Comparison of ENCODE assay signal across 11 cellular contexts in the genomic region with DNA sequence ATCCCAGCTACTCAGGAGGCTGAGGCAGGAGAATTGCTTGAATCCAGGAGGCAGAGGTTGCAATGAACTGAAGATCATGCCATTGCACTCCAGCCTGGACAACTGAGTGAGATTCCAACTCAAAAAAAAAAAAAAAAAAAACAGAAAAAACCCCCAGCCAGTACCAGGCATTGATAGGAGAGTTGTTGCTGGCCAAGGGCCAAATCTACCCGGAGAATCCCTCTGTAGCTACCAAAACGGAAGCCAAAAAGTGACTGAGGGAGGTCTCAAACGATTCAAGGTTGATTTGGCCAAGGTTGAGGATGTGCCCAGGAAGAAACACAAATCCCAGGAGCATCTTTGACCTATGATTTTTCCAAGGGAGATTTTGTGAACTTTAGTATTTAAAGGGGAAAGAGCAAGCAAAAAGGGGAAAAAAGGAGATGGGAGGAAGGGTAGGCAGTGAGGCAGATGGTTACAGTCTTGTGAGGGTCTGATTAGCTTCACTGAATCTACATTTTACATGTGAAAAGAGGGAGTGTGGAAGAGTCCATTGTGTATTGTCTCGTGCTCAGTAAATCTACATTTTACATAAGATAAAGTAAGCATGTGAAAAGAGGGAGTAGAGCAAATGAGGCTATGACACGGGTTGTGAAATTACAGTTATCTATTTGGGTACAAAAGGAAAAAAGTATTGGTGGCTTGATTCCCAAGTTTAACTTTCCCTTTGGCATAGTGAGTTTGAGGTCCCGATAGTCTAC.
"Had no signal": no experiment of that assay in that cellular context is flagged by ENCODE, and none has a peak within 500 bp of the region (broad histone marks: within the 10 kb centered on the region; RNA-seq: fewer than 3 reads in every experiment).

No MANE protein-coding gene starts in this region.

- H3K4me2 ChIP-seq: KMS-11 had no signal

- H3K9ac ChIP-seq: GM23248, KMS-11 had no signal

- H2AFZ ChIP-seq: GM23248 had no signal

- H3K4me3 ChIP-seq: GM23248 had no signal

- DNase-seq: GM23248, GOT3, H9, HFFc6, IMR-90, KBM-7 had no signal

- H3K4me3 Mint-ChIP-seq: H9, HFFc6 had no signal

- H3K27ac Mint-ChIP-seq: HFFc6 had no signal

- H3K9me3 Mint-ChIP-seq: H9, HFFc6 had no signal

- FAIRE-seq: H54, HepG2 had no signal

- ATAC-seq: HCT116, HepG2 had no signal

- H3K27ac ChIP-seq: GM23248, HL-60, KMS-11 had no signal
